In genomic region chr6:45655630-45656422, GRCh38 we compare ENCODE assay signal across 13 cellular contexts.
DNase-seq lines count a peak whose midpoint lies in the region; ATAC-seq and TF ChIP-seq lines count a peak whose summit lies in the region.
"Had no signal": no experiment of that assay in that cellular context is flagged by ENCODE, and none has a peak within 500 bp of the region (broad histone marks: within the 10 kb centered on the region; RNA-seq: fewer than 3 reads in every experiment).

No MANE protein-coding gene starts in this region.

- 60% methylated on average over 5 of the region's 5 CpGs for WGBS in hepatocyte (ENCODE audit: low lambda C conversion rate, missing lambda C conversion rate)
- 65 to 81% (median 69%) methylated on average over 5 of the region's 5 CpGs for WGBS in ovary, 3 donors

- TF ChIP-seq POLR2A in ovary (IDR thresholded peaks at IDR 0.05): no peak

- CTCF ChIA-PET in A673 (lab: Charles Lee): no interaction called here

- no peak for ATAC-seq in mucosa of descending colon
- ATAC-seq: activated CD4-positive, alpha-beta T cell treated with anti-CD3 and anti-CD28 coated beads for 36 hours; GM12878; stimulated activated naive CD8-positive, alpha-beta T cell treated with anti-CD3 and anti-CD28 coated beads, Interleukin-15, Interleukin-2, amounts not matched to agents 100 U/mL and 50 U/mL, for 24 hours had no signal

- DNase-seq in A673 (ENCODE audit: low spot score) (peak; percentile 32), HFFc6 (peak; percentile 99), amniotic epithelial cell (ENCODE audit: low read depth) (peak; percentile 100), hepatocyte (ENCODE audit: low spot score) (peak; percentile 59), mucosa of descending colon (no peak), ovary (no peak)
- DNase-seq in stimulated activated CD4-positive, alpha-beta T cell treated with anti-CD3 and anti-CD28 coated beads, Interleukin-2, amount 100 ng/mL, for 24 hours: no peak
- DNase-seq in activated T-helper 2 cell treated with anti-CD3 and anti-CD28 coated beads, Interferon-gamma antibody, Interleukin-2, Interleukin-4, amounts not matched to agents 10 μg/mL and 5 μg/mL and 100 μg/mL, durations not matched to agents 14 hours and 24 hours and 36 hours (ENCODE audit: low spot score): no peak
- DNase-seq: activated CD4-positive, alpha-beta T cell treated with anti-CD3 and anti-CD28 coated beads for 36 hours; NCI-H1105 treated with DMSO at 0.1 percent for 48 hours; stimulated activated CD4-positive, alpha-beta T cell treated with anti-CD3 and anti-CD28 coated beads, Interleukin-12 subunit alpha, Interleukin-12 subunit beta, amount 100 ng/mL, for 4 hours; stimulated activated naive CD8-positive, alpha-beta T cell treated with anti-CD3 and anti-CD28 coated beads, Interleukin-15, Interleukin-2, amounts not matched to agents 100 U/mL and 50 U/mL, for 24 hours had no signal

- intact Hi-C loops in A673 (cut with micrococcal nuclease; ENCODE audit: unreplicated experiment) (no loop called here), mucosa of descending colon (cut with DNase I, micrococcal nuclease) (no loop called here), ovary (cut with DNase I) (no loop called here)
- intact Hi-C loops in activated T-helper 2 cell treated with anti-CD3 and anti-CD28 coated beads, Interferon-gamma antibody, Interleukin-2, Interleukin-4, amounts not matched to agents 10 μg/mL and 5 μg/mL and 100 μg/mL, durations not matched to agents 14 hours and 24 hours and 36 hours (cut with micrococcal nuclease): no loop called here

- H4K20me1 ChIP-seq in hepatocyte (ENCODE audit: insufficient read depth, poor library complexity, severe bottlenecking): no peaks in the 10 kb centered on the region

- H3K36me3 ChIP-seq in A673 (ENCODE audit: insufficient read depth, low read length, poor library complexity, severe bottlenecking): no peaks in the 10 kb centered on the region
- H3K36me3 ChIP-seq in hepatocyte (replicated peaks; ENCODE audit: insufficient read depth, low read depth): no peaks in the 10 kb centered on the region
- no peaks in the 10 kb centered on the region for H3K36me3 ChIP-seq in mucosa of descending colon (ENCODE audit: low read depth)
- H3K36me3 ChIP-seq in ovary: no peaks in the 10 kb centered on the region

- peaks cover 1% of the 10 kb centered on the region for H3K27me3 Mint-ChIP-seq in HFFc6 (ENCODE audit: insufficient read depth)
- no peaks in the 10 kb centered on the region for H3K27me3 Mint-ChIP-seq in activated T-helper 2 cell treated with anti-CD3 and anti-CD28 coated beads, Interferon-gamma antibody, Interleukin-2, Interleukin-4, amounts not matched to agents 10 μg/mL and 5 μg/mL and 100 μg/mL, durations not matched to agents 14 hours and 24 hours and 36 hours (ENCODE audit: low read depth)

- H3K27ac Mint-ChIP-seq in HFFc6: peak overlapping the region; percentile 99
- H3K27ac Mint-ChIP-seq in activated T-helper 2 cell treated with anti-CD3 and anti-CD28 coated beads, Interferon-gamma antibody, Interleukin-2, Interleukin-4, amounts not matched to agents 10 μg/mL and 5 μg/mL and 100 μg/mL, durations not matched to agents 14 hours and 24 hours and 36 hours: no peak overlapping the region
- H3K27ac Mint-ChIP-seq: activated CD4-positive, alpha-beta T cell treated with anti-CD3 and anti-CD28 coated beads for 36 hours had no signal

- no peak overlapping the region for H2AFZ ChIP-seq in hepatocyte

- no peak overlapping the region for H3K4me3 ChIP-seq in A673 (ENCODE audit: low read depth, low read length, poor library complexity, severe bottlenecking)
- no peak overlapping the region for H3K4me3 ChIP-seq in hepatocyte
- H3K4me3 ChIP-seq in mucosa of descending colon: no peak overlapping the region
- H3K4me3 ChIP-seq in ovary: no peak overlapping the region
- H3K4me3 ChIP-seq: GM12878 had no signal

- H3K4me3 Mint-ChIP-seq in HFFc6: peak overlapping the region; percentile 78
- no peak overlapping the region for H3K4me3 Mint-ChIP-seq in activated T-helper 2 cell treated with anti-CD3 and anti-CD28 coated beads, Interferon-gamma antibody, Interleukin-2, Interleukin-4, amounts not matched to agents 10 μg/mL and 5 μg/mL and 100 μg/mL, durations not matched to agents 14 hours and 24 hours and 36 hours (ENCODE audit: low read depth)
- H3K4me3 Mint-ChIP-seq: activated CD4-positive, alpha-beta T cell treated with anti-CD3 and anti-CD28 coated beads for 36 hours had no signal

- no TSS peak for BruUV-seq in A673 (replicated peaks; lab: Mats Ljungman, UMichigan)

- H3K27me3 ChIP-seq in A673 (replicated peaks; ENCODE audit: insufficient read depth, low read depth, low read length, poor library complexity): no peaks in the 10 kb centered on the region
- H3K27me3 ChIP-seq in hepatocyte: peaks cover 10% of the 10 kb centered on the region
- H3K27me3 ChIP-seq in ovary: no peaks in the 10 kb centered on the region

- H3K4me1 ChIP-seq in A673 (ENCODE audit: insufficient read depth, low read length, poor library complexity, severe bottlenecking): no peaks in the 10 kb centered on the region
- peaks cover 3% of the 10 kb centered on the region for H3K4me1 ChIP-seq in hepatocyte (ENCODE audit: insufficient read depth)
- no peaks in the 10 kb centered on the region for H3K4me1 ChIP-seq in mucosa of descending colon (ENCODE audit: low read depth)
- no peaks in the 10 kb centered on the region for H3K4me1 ChIP-seq in ovary (ENCODE audit: insufficient read depth)

- POLR2A ChIA-PET in A673 (lab: Charles Lee; ENCODE audit: low non-redundant PET): interaction anchor here (0.7 kb wide), 1 partner anchor 63 kb away, joined by 3 read pairs; no protein-coding TSS in a partner anchor

- H3K79me2 ChIP-seq in hepatocyte: no peaks in the 10 kb centered on the region

- H3K4me2 ChIP-seq in hepatocyte: no peak overlapping the region

- no peak for TF ChIP-seq CTCF in A673 (conservative IDR thresholded peaks at IDR 0.05; ENCODE audit: low read depth, low read length)
- TF ChIP-seq CTCF in HFFc6 (IDR thresholded peaks at IDR 0.05): no peak
- no peak for TF ChIP-seq CTCF in hepatocyte (IDR thresholded peaks at IDR 0.05; ENCODE audit: poor library complexity)
- no peak for TF ChIP-seq CTCF in mucosa of descending colon (IDR thresholded peaks at IDR 0.05)
- TF ChIP-seq CTCF in ovary (IDR thresholded peaks at IDR 0.05): no peak

- H3K4me1 Mint-ChIP-seq in HFFc6 (ENCODE audit: low read depth): peaks cover 88% of the 10 kb centered on the region
- H3K4me1 Mint-ChIP-seq in activated T-helper 2 cell treated with anti-CD3 and anti-CD28 coated beads, Interferon-gamma antibody, Interleukin-2, Interleukin-4, amounts not matched to agents 10 μg/mL and 5 μg/mL and 100 μg/mL, durations not matched to agents 14 hours and 24 hours and 36 hours (ENCODE audit: low read depth): peaks cover 51% of the 10 kb centered on the region

- TF ChIP-seq EP300 in ovary (IDR thresholded peaks at IDR 0.05): no peak

- H3K9me3 Mint-ChIP-seq in HFFc6: peaks cover 4% of the 10 kb centered on the region
- peaks cover 4% of the 10 kb centered on the region for H3K9me3 Mint-ChIP-seq in activated T-helper 2 cell treated with anti-CD3 and anti-CD28 coated beads, Interferon-gamma antibody, Interleukin-2, Interleukin-4, amounts not matched to agents 10 μg/mL and 5 μg/mL and 100 μg/mL, durations not matched to agents 14 hours and 24 hours and 36 hours

- no peaks in the 10 kb centered on the region for H3K9me3 ChIP-seq in A673 (ENCODE audit: low read depth, low read length, poor library complexity, severe bottlenecking)
- H3K9me3 ChIP-seq in hepatocyte (ENCODE audit: low read depth): no peaks in the 10 kb centered on the region
- H3K9me3 ChIP-seq in mucosa of descending colon: no peaks in the 10 kb centered on the region
- no peaks in the 10 kb centered on the region for H3K9me3 ChIP-seq in ovary

- peaks cover 19% of the 10 kb centered on the region for H3K36me3 Mint-ChIP-seq in HFFc6 (ENCODE audit: low read depth)
- H3K36me3 Mint-ChIP-seq in activated T-helper 2 cell treated with anti-CD3 and anti-CD28 coated beads, Interferon-gamma antibody, Interleukin-2, Interleukin-4, amounts not matched to agents 10 μg/mL and 5 μg/mL and 100 μg/mL, durations not matched to agents 14 hours and 24 hours and 36 hours (ENCODE audit: low read depth): peaks cover 27% of the 10 kb centered on the region

- no peak overlapping the region for H3K27ac ChIP-seq in A673 (ENCODE audit: low read depth, low read length, poor library complexity, severe bottlenecking)
- no peak overlapping the region for H3K27ac ChIP-seq in hepatocyte
- H3K27ac ChIP-seq in ovary: no peak overlapping the region

- H3K9me2 ChIP-seq in hepatocyte (replicated peaks; ENCODE audit: insufficient read depth): no peaks in the 10 kb centered on the region

Comparison
In these comparisons a context has a peak if more than half of its experiments do, and no peak if none do; other contexts are left out.
1. DNase-seq: peak in A673 (single experiment), HFFc6 (single experiment), amniotic epithelial cell (single experiment) and hepatocyte (single experiment); none in stimulated activated CD4-positive, alpha-beta T cell treated with anti-CD3 and anti-CD28 coated beads, Interleukin-2, amount 100 ng/mL, for 24 hours (0 of 2), mucosa of descending colon (0 of 3), ovary (0 of 5) and activated T-helper 2 cell treated with anti-CD3 and anti-CD28 coated beads, Interferon-gamma antibody, Interleukin-2, Interleukin-4, amounts not matched to agents 10 μg/mL and 5 μg/mL and 100 μg/mL, durations not matched to agents 14 hours and 24 hours and 36 hours (single experiment).